8 cellular contexts compared by ENCODE assay signal in the genomic region with DNA sequence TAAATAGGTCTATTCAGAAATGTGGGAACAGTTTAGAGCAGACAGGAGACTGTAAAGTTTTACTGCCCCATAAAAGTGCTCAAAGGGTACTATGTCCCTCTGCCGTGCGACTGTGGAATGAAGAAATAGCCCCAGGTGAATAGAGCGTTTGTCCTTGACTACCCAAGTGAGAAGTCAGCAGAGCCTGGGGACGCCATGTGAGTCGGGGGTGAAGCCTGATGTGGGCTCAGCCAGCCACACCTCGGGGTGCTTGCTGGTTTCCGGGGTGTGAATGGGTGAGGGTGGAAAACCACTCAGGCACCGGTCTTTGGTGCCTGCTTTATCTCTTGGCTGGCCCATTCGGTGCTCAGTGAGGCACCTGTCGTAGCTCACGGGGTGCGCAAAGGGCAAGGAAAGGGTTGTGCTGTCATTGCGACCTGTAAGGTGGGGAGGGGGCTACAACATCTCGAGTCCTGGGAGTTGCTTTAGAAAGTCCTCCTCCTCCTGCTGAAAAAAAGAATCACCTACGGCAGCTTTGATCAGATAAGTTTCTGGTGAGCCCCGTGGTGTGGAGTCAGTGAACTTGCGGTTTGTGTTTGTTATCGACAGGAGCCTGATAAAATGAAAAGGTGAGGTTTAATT. TPM values are rescaled to one million over a fixed set of nuclear protein-coding genes. Genes with fewer than 3 reads are reported as not detected.
DNase-seq lines count a peak whose midpoint lies in the region; ATAC-seq lines count a peak whose summit lies in the region.

No MANE protein-coding gene starts in this region.

- peaks cover 22% of the 10 kb centered on the region for H3K4me1 ChIP-seq in CD8-positive, alpha-beta memory T cell (ENCODE audit: insufficient read depth, low read length)
- H3K4me1 ChIP-seq in iPS-18a (ENCODE audit: control insufficient read depth, low read depth, low read length), result peaks cover 44% of the 10 kb centered on the region

- no peaks in the 10 kb centered on the region for H3K9me3 Mint-ChIP-seq in CD8-positive, alpha-beta memory T cell
- H3K9me3 Mint-ChIP-seq in activated T-cell treated with anti-CD3 and anti-CD28 coated beads, Interleukin-2, amount 50 U/mL, for 24 hours, result no peaks in the 10 kb centered on the region
- H3K9me3 Mint-ChIP-seq in stimulated activated naive CD8-positive, alpha-beta T cell treated with anti-CD3 and anti-CD28 coated beads, Interleukin-15, Interleukin-2, amounts not matched to agents 100 ng/mL and 50 ng/mL, for 24 hours, result no peaks in the 10 kb centered on the region

- peaks cover 0 to 20% of the 10 kb centered on the region in 2 donors for H3K27me3 Mint-ChIP-seq in CD8-positive, alpha-beta memory T cell
- no peaks in the 10 kb centered on the region for H3K27me3 Mint-ChIP-seq in activated T-cell treated with anti-CD3 and anti-CD28 coated beads, Interleukin-2, amount 50 U/mL, for 24 hours
- H3K27me3 Mint-ChIP-seq in stimulated activated naive CD8-positive, alpha-beta T cell treated with anti-CD3 and anti-CD28 coated beads, Interleukin-15, Interleukin-2, amounts not matched to agents 100 ng/mL and 50 ng/mL, for 24 hours, result peaks cover 5% of the 10 kb centered on the region

- no peaks in the 10 kb centered on the region for H3K36me3 ChIP-seq in CD8-positive, alpha-beta memory T cell (ENCODE audit: insufficient read depth, low read length)
- H3K36me3 ChIP-seq in iPS-18a (ENCODE audit: control insufficient read depth, low read depth, low read length), result no peaks in the 10 kb centered on the region

- CTCF ChIA-PET in CD8-positive, alpha-beta memory T cell (lab: Charles Lee), result no interaction called here

- H3K9ac ChIP-seq in iPS-18a (ENCODE audit: low read length), result peak overlapping the region; percentile 57

- peak; percentile 74 for ATAC-seq in HG03060 (IDR thresholded peaks at IDR 0.05; ENCODE audit: low read depth, unreplicated experiment)

- H3K4me1 Mint-ChIP-seq in CD8-positive, alpha-beta memory T cell, result peaks cover 16 to 32% (median 24%) of the 10 kb centered on the region in 3 donors
- peaks cover 34% of the 10 kb centered on the region for H3K4me1 Mint-ChIP-seq in activated T-cell treated with anti-CD3 and anti-CD28 coated beads, Interleukin-2, amount 50 U/mL, for 24 hours (ENCODE audit: low read depth)
- H3K4me1 Mint-ChIP-seq in stimulated activated naive CD8-positive, alpha-beta T cell treated with anti-CD3 and anti-CD28 coated beads, Interleukin-15, Interleukin-2, amounts not matched to agents 100 ng/mL and 50 ng/mL, for 24 hours (ENCODE audit: low read depth), result peaks cover 31% of the 10 kb centered on the region

- H3K9me3 ChIP-seq in CD8-positive, alpha-beta memory T cell (ENCODE audit: low read length), result no peaks in the 10 kb centered on the region
- no peaks in the 10 kb centered on the region for H3K9me3 ChIP-seq in iPS-18a (ENCODE audit: control insufficient read depth, low read depth, low read length)

- POLR2A ChIA-PET in CD8-positive, alpha-beta memory T cell (lab: Charles Lee), result no interaction called here

- H3K27ac Mint-ChIP-seq in CD8-positive, alpha-beta memory T cell, result peak overlapping the region in 6 of 8 donors; percentile 34 to 79 (median 50)
- peak overlapping the region; percentile 70 for H3K27ac Mint-ChIP-seq in activated T-cell treated with anti-CD3 and anti-CD28 coated beads, Interleukin-2, amount 50 U/mL, for 24 hours
- peak overlapping the region; percentile 26 for H3K27ac Mint-ChIP-seq in stimulated activated naive CD8-positive, alpha-beta T cell treated with anti-CD3 and anti-CD28 coated beads, Interleukin-15, Interleukin-2, amounts not matched to agents 100 ng/mL and 50 ng/mL, for 24 hours

- H3K27me3 ChIP-seq in CD8-positive, alpha-beta memory T cell (ENCODE audit: insufficient read depth, low read length, poor library complexity, severe bottlenecking), result no peaks in the 10 kb centered on the region
- H3K27me3 ChIP-seq in iPS-18a (ENCODE audit: control insufficient read depth, insufficient read depth, low read length), result peaks cover 11% of the 10 kb centered on the region

- H3K36me3 Mint-ChIP-seq in CD8-positive, alpha-beta memory T cell, result no peaks in the 10 kb centered on the region
- H3K36me3 Mint-ChIP-seq in activated T-cell treated with anti-CD3 and anti-CD28 coated beads, Interleukin-2, amount 50 U/mL, for 24 hours (ENCODE audit: low read depth), result no peaks in the 10 kb centered on the region
- H3K36me3 Mint-ChIP-seq in stimulated activated naive CD8-positive, alpha-beta T cell treated with anti-CD3 and anti-CD28 coated beads, Interleukin-15, Interleukin-2, amounts not matched to agents 100 ng/mL and 50 ng/mL, for 24 hours (ENCODE audit: low read depth), result no peaks in the 10 kb centered on the region

- H3K4me3 Mint-ChIP-seq in CD8-positive, alpha-beta memory T cell, result peak overlapping the region; percentile 45 to 84 (median 68)
- peak overlapping the region; percentile 58 for H3K4me3 Mint-ChIP-seq in activated T-cell treated with anti-CD3 and anti-CD28 coated beads, Interleukin-2, amount 50 U/mL, for 24 hours
- H3K4me3 Mint-ChIP-seq in stimulated activated naive CD8-positive, alpha-beta T cell treated with anti-CD3 and anti-CD28 coated beads, Interleukin-15, Interleukin-2, amounts not matched to agents 100 ng/mL and 50 ng/mL, for 24 hours, result peak overlapping the region; percentile 45

- H3K27ac ChIP-seq in CD8-positive, alpha-beta memory T cell (ENCODE audit: low read depth, low read length), result no peak overlapping the region
- no peak overlapping the region for H3K27ac ChIP-seq in iPS-18a (ENCODE audit: low read length)

- DNase-seq in CD8-positive, alpha-beta memory T cell, result peak; percentile 6 to 50 (median 37)
- DNase-seq in activated T-cell treated with anti-CD3 and anti-CD28 coated beads, Interleukin-2, amount 50 U/mL, for 24 hours, result peak; percentile 45
- DNase-seq in NCI-H2029 (lab: John Stamatoyannopoulos, UW) (no peak), kidney glomerular epithelial cell (lab: John Stamatoyannopoulos, UW) (no peak), superior temporal gyrus (ENCODE audit: extremely low spot score) (no peak)

- H3K4me3 ChIP-seq in CD8-positive, alpha-beta memory T cell (ENCODE audit: low read length), result peak overlapping the region; percentile 55
- H3K4me3 ChIP-seq in iPS-18a (ENCODE audit: low read length), result peak overlapping the region; percentile 81

RNA-seq across cellular contexts. Expression of a gene that starts 0.9 kb away (rescaled TPM):
- under 1 TPM; 0.24 to 0.29 TPM for total RNA-seq in CD8-positive, alpha-beta memory T cell
- polyA plus RNA-seq in CD8-positive, alpha-beta memory T cell, result 1.5 TPM

Comparison
In these comparisons a context has a peak if more than half of its experiments do, and no peak if none do; other contexts are left out.
1. DNase-seq: peak in CD8-positive, alpha-beta memory T cell (5 of 5) and activated T-cell treated with anti-CD3 and anti-CD28 coated beads, Interleukin-2, amount 50 U/mL, for 24 hours (single experiment); none in NCI-H2029 (single experiment), kidney glomerular epithelial cell (single experiment) and superior temporal gyrus (single experiment).
2. Peak in every context shown above with its lines, with median percentiles within 50 percentile points of each other: H3K27ac Mint-ChIP-seq and H3K4me3 Mint-ChIP-seq.